16 cellular contexts compared by ENCODE assay signal in the genomic region with DNA sequence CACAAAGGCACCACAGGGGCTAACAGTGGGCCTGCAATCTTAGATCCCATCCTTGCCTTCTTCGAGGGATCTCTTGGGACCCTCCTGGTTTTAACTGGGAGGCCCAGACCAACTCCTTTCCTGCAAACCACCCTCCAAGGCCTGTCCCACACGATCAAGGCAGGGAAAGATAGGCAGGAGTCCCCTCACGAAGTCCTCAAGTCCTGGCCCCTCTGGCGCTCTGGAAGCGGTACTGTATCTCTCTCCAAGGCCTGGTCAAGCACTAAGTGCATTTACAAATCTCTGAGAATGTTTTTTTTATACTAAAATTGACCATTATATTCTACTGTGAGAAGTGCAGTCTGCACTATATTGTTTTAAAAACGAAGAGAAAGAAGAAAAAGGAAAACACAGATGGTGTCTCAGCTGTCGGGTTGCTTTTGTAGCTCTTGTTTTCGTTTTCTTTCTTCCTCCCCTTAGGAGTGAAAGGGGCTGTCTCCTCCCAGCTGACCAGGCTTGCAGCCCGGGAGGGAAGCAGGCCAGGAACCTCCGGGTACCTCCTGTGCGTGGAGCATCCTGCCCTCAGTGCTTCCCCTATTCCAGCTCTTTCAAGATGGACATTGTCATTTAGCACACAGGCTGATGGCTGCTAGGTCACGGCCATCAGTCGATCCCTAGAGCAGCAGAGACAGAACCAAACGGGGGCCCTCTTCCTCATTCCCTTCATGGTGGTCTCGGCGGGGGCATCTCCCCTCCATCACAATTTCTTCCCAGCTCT. TPM values are rescaled to one million over a fixed set of nuclear protein-coding genes. Genes with fewer than 3 reads are reported as not detected.
DNase-seq lines count a peak whose midpoint lies in the region; ATAC-seq, FAIRE-seq and TF ChIP-seq lines count a peak whose summit lies in the region.
"Had no signal": no experiment of that assay in that cellular context is flagged by ENCODE, and none has a peak within 500 bp of the region (broad histone marks: within the 10 kb centered on the region; RNA-seq: fewer than 3 reads in every experiment).

No MANE protein-coding gene starts in this region.

- no peaks in the 10 kb centered on the region for H3K36me3 ChIP-seq in right lobe of liver
- peaks cover 1 to 17% of the 10 kb centered on the region in 2 experiments; a peak in 2 of 5 replicates for H3K36me3 ChIP-seq in HepG2 (replicated peaks in 1 of 2; ENCODE audit: control insufficient read depth in 1 of 2, insufficient read depth in 2 of 2, low read length in 2 of 2)
- H3K36me3 ChIP-seq in upper lobe of right lung, result no peaks in the 10 kb centered on the region
- H3K36me3 ChIP-seq: brain microvascular endothelial cell had no signal

- BruUV-seq in HepG2 (replicated peaks; lab: Mats Ljungman, UMichigan), result no TSS peak

- H3K27me3 Mint-ChIP-seq in nephron progenitor cell (ENCODE audit: low read depth, poor library complexity), result peaks cover 4% of the 10 kb centered on the region

- POLR2A ChIA-PET in HepG2 (lab: Yijun Ruan, JAX), result no interaction called here

- H3K4me1 ChIP-seq in right lobe of liver, result peaks cover 0 to 14% (median 4%) of the 10 kb centered on the region in 4 donors
- H3K4me1 ChIP-seq in HepG2 (ENCODE audit: insufficient read depth, low read length), result peaks cover 28% of the 10 kb centered on the region
- no peaks in the 10 kb centered on the region for H3K4me1 ChIP-seq in upper lobe of right lung

- TF ChIP-seq POLR2A in right lobe of liver (IDR thresholded peaks at IDR 0.05) (no peak), HepG2 (IDR thresholded peaks at IDR 0.05; ENCODE audit: insufficient read depth in 1 of 2, low read depth in 2 of 2, low read length in 2 of 2) (no peak)

- TF ChIP-seq RAD21 in HepG2 (CRISPR knock-in tag; IDR thresholded peaks at IDR 0.05), result no peak

- peak overlapping the region; percentile 39 for H3K27ac Mint-ChIP-seq in nephron progenitor cell
- H3K27ac Mint-ChIP-seq: activated CD8-positive, alpha-beta T cell treated with anti-CD3 and anti-CD28 coated beads, Interleukin-2, amount 10 ng/mL, durations not matched to agents 7 days and 5 days; memory B cell; stimulated activated naive CD8-positive, alpha-beta T cell treated with anti-CD3 and anti-CD28 coated beads, Interleukin-15, Interleukin-2, amounts not matched to agents 100 ng/mL and 50 ng/mL, for 24 hours had no signal

- H3K4me1 Mint-ChIP-seq in nephron progenitor cell, result peaks cover 5% of the 10 kb centered on the region

- intact Hi-C loops in right lobe of liver (cut with DNase I), result loop anchor here (5.0 to 10.0 kb wide), 4 partner anchors 173 to 335 kb away; no protein-coding TSS in a partner anchor
- intact Hi-C loops in HepG2 (cut with micrococcal nuclease; ENCODE audit: unreplicated experiment), result no loop called here
- intact Hi-C loops in upper lobe of right lung (cut with DNase I), result no loop called here

- no peak for ATAC-seq in right lobe of liver
- ATAC-seq in HepG2, result no peak
- no peak for ATAC-seq in upper lobe of right lung
- ATAC-seq in GM21390 (IDR thresholded peaks at IDR 0.05; ENCODE audit: unreplicated experiment), result no peak
- ATAC-seq: activated CD8-positive, alpha-beta T cell treated with anti-CD3 and anti-CD28 coated beads, Interleukin-2, amount 10 ng/mL, durations not matched to agents 7 days and 5 days had no signal

- no peaks in the 10 kb centered on the region for H3K9me3 Mint-ChIP-seq in nephron progenitor cell
- H3K9me3 Mint-ChIP-seq: memory B cell; stimulated activated naive CD8-positive, alpha-beta T cell treated with anti-CD3 and anti-CD28 coated beads, Interleukin-15, Interleukin-2, amounts not matched to agents 100 ng/mL and 50 ng/mL, for 24 hours had no signal

- TF ChIP-seq CTCF in right lobe of liver (IDR thresholded peaks at IDR 0.05) (no peak), HepG2 (CRISPR knock-in tag; IDR thresholded peaks at IDR 0.05) (no peak), nephron progenitor cell (IDR thresholded peaks at IDR 0.05) (no peak), upper lobe of right lung (IDR thresholded peaks at IDR 0.05) (no peak)

- no peaks in the 10 kb centered on the region for H3K9me3 ChIP-seq in right lobe of liver
- H3K9me3 ChIP-seq in HepG2 (ENCODE audit: low read length), result no peaks in the 10 kb centered on the region
- H3K9me3 ChIP-seq in upper lobe of right lung, result no peaks in the 10 kb centered on the region

- H3K27me3 ChIP-seq in right lobe of liver, result no peaks in the 10 kb centered on the region
- no peaks in the 10 kb centered on the region for H3K27me3 ChIP-seq in HepG2 (ENCODE audit: control insufficient read depth in 1 of 2, insufficient read depth in 2 of 2, low read length in 2 of 2)
- no peaks in the 10 kb centered on the region for H3K27me3 ChIP-seq in upper lobe of right lung
- H3K27me3 ChIP-seq: brain microvascular endothelial cell had no signal

- FAIRE-seq in HepG2 (lab: Jason Lieb, UNC), result no peak
- peak; percentile 74 for FAIRE-seq in endometrium (lab: Jason Lieb, UNC)
- FAIRE-seq: RCC 7860 had no signal

- in situ Hi-C loops in HepG2 (cut with HindIII; ENCODE audit: extremely low pct_ligation_motif_present, low pct_unique_long_range_greater_than_20kb), result loop anchor here (5.0 kb wide), 2 partner anchors 58 to 173 kb away; a partner anchor contains a TSS

- H3K4me3 ChIP-seq in right lobe of liver (no peak overlapping the region), HepG2 (replicated peaks in 1 of 3; ENCODE audit: insufficient read depth in 1 of 3, low read depth in 2 of 3, low read length in 3 of 3) (no peak overlapping the region), upper lobe of right lung (no peak overlapping the region)
- H3K4me3 ChIP-seq: smooth muscle cell had no signal

- no peaks in the 10 kb centered on the region for H4K20me1 ChIP-seq in HepG2 (ENCODE audit: insufficient read depth, low read length)

- CTCF ChIA-PET in HepG2 (lab: Yijun Ruan, JAX; ENCODE audit: low intra/inter-chr PET ratio, low total read pairs), result no interaction called here

- TF ChIP-seq EP300 in HepG2 (IDR thresholded peaks at IDR 0.05; ENCODE audit: low read depth in 2 of 2, low read length in 2 of 2) (no peak), HepG2 (CRISPR knock-in tag; IDR thresholded peaks at IDR 0.05; ENCODE audit: borderline replicate concordance) (no peak)

- H3K4me2 ChIP-seq in HepG2 (ENCODE audit: low read depth, low read length), result no peak overlapping the region
- H3K4me2 ChIP-seq: smooth muscle cell had no signal

- no peak overlapping the region for H3K27ac ChIP-seq in right lobe of liver
- H3K27ac ChIP-seq in HepG2 (ENCODE audit: extremely low read length, insufficient read depth, low read length), result no peak overlapping the region
- no peak overlapping the region for H3K27ac ChIP-seq in upper lobe of right lung
- H3K27ac ChIP-seq: brain microvascular endothelial cell had no signal

- DNase-seq in right lobe of liver (peak in 2 of 3 donors; percentile 11 to 22), HepG2 (ENCODE audit: low spot score) (no peak), nephron progenitor cell (no peak), upper lobe of right lung (peak; percentile 23), NCI-H146 treated with DMSO at 0.1 percent for 48 hours (lab: John Stamatoyannopoulos, UW; ENCODE audit: unreplicated experiment) (no peak), NCI-H1417 treated with DMSO at 0.1 percent for 48 hours (lab: John Stamatoyannopoulos, UW) (no peak)
- DNase-seq: activated CD8-positive, alpha-beta T cell treated with anti-CD3 and anti-CD28 coated beads, Interleukin-2, amount 10 ng/mL, durations not matched to agents 7 days and 5 days; activated gamma-delta T cell; brain microvascular endothelial cell; effector memory CD4-positive, alpha-beta T cell had no signal

- H3K36me3 Mint-ChIP-seq in nephron progenitor cell (ENCODE audit: low read depth), result no peaks in the 10 kb centered on the region
- H3K36me3 Mint-ChIP-seq: memory B cell had no signal

- no peaks in the 10 kb centered on the region for H3K79me2 ChIP-seq in HepG2 (ENCODE audit: insufficient read depth, low read length)

- 80% methylated on average over 9 of the region's 16 CpGs for WGBS in right lobe of liver (ENCODE audit: insufficient coverage, low coverage, low lambda C conversion rate, missing lambda C conversion rate)
- WGBS in HepG2 (ENCODE audit: low lambda C conversion rate), result 83% methylated on average over 16 of the region's 16 CpGs

- no peak overlapping the region for H3K4me3 Mint-ChIP-seq in nephron progenitor cell
- H3K4me3 Mint-ChIP-seq: activated CD8-positive, alpha-beta T cell treated with anti-CD3 and anti-CD28 coated beads, Interleukin-2, amount 10 ng/mL, durations not matched to agents 7 days and 5 days; memory B cell; stimulated activated naive CD8-positive, alpha-beta T cell treated with anti-CD3 and anti-CD28 coated beads, Interleukin-15, Interleukin-2, amounts not matched to agents 100 ng/mL and 50 ng/mL, for 24 hours had no signal

- no peak overlapping the region for H2AFZ ChIP-seq in HepG2 (ENCODE audit: low read length)

- no peak overlapping the region for H3K9ac ChIP-seq in HepG2 (ENCODE audit: insufficient read depth, low read depth, low read length)

TF ChIP-seq in HepG2, 621 proteins besides CTCF, POLR2A, EP300 and RAD21 (continues in another document):
- no peak for TF ChIP-seq ZC3H4 (CRISPR knock-in tag; IDR thresholded peaks at IDR 0.05; ENCODE audit: borderline replicate concordance)

RNA-seq across cellular contexts. Expression of a gene that starts 56.7 kb away (rescaled TPM):
- 1 to 10 TPM in 5 of 6 experiments, under 1 TPM in 1; 0.34 to 4.3 (median 1.2) TPM for total RNA-seq in right lobe of liver
- 7.2 and 9.6 TPM in 2 replicates for total RNA-seq in HepG2 (2016; rRNA removed; fragmentation: Illumina TruSeq; extraction: Trizol)
- 1.9 and 2.5 TPM in 2 replicates for total RNA-seq in HepG2 (2016; cell fraction: cytosol; rRNA removed; fragmentation: Illumina TruSeq; extraction: Trizol; ENCODE audit: low read depth)
- 5.6 and 8.3 TPM in 2 replicates for total RNA-seq in HepG2 (2016; cell fraction: insoluble cytoplasmic fraction; rRNA removed; fragmentation: Illumina TruSeq; extraction: Trizol)
- total RNA-seq in HepG2 (2016; cell fraction: membrane; rRNA removed; fragmentation: Illumina TruSeq; extraction: Trizol), result 7.5 TPM in 2 replicates
- total RNA-seq in HepG2 (2016; cell fraction: nucleus; rRNA removed; fragmentation: Illumina TruSeq; extraction: Trizol), result 7.0 and 7.5 TPM in 2 replicates
- 2.7 and 3.7 TPM in 2 replicates for polyA plus RNA-seq in HepG2 (2011; rRNA removed)
- 2.0 and 3.0 TPM in 2 replicates for polyA plus RNA-seq in HepG2 (2011; cell fraction: cytosol; rRNA removed)
- polyA plus RNA-seq in HepG2 (2011; cell fraction: nucleus; rRNA removed), result 3.8 and 4.7 TPM in 2 replicates
- polyA plus RNA-seq in HepG2 (2012), result 2.5 and 2.9 TPM in 2 replicates
- 2.5 and 2.6 TPM in 2 replicates for polyA plus RNA-seq in HepG2 (2016; cell fraction: cytosol; fragmentation: Illumina TruSeq; extraction: Trizol; ENCODE audit: low read depth)
- polyA plus RNA-seq in HepG2 (2016; cell fraction: insoluble cytoplasmic fraction; fragmentation: Illumina TruSeq; extraction: Trizol; ENCODE audit: low read depth), result 9.4 and 11.8 TPM in 2 replicates
- 8.4 and 9.5 TPM in 2 replicates for polyA plus RNA-seq in HepG2 (2016; cell fraction: membrane; fragmentation: Illumina TruSeq; extraction: Trizol; ENCODE audit: low read depth)
- 9.3 and 9.9 TPM in 2 replicates for polyA plus RNA-seq in HepG2 (2016; cell fraction: nucleus; fragmentation: Illumina TruSeq; extraction: Trizol; ENCODE audit: insufficient read depth, low read depth)
- 2.9 and 8.9 TPM in 2 replicates for polyA minus RNA-seq in HepG2 (2011; rRNA and poly(A)+ RNA removed; ENCODE audit: low replicate concordance)
- 3.6 and 4.0 TPM in 2 replicates for polyA minus RNA-seq in HepG2 (2011; cell fraction: cytosol; rRNA and poly(A)+ RNA removed)
- polyA minus RNA-seq in HepG2 (2011; cell fraction: nucleus; rRNA and poly(A)+ RNA removed), result 7.9 and 8.2 TPM in 2 replicates
- total RNA-seq in upper lobe of right lung, result 6.2 TPM

Comparison
In these comparisons a context has a peak if more than half of its experiments do, and no peak if none do; other contexts are left out.
1. DNase-seq: peak in right lobe of liver (2 of 3) and upper lobe of right lung (single experiment); none in HepG2 (single experiment), nephron progenitor cell (single experiment), NCI-H146 treated with DMSO at 0.1 percent for 48 hours (single experiment) and NCI-H1417 treated with DMSO at 0.1 percent for 48 hours (single experiment).
2. intact Hi-C loops: an anchor here in right lobe of liver (5.0 to 10.0 kb wide); none called in HepG2 and upper lobe of right lung.